8 cellular contexts compared by ENCODE assay signal in genomic region chr3:122754867-122755835, GRCh38. TPM values are rescaled to one million over a fixed set of nuclear protein-coding genes. Genes with fewer than 3 reads are reported as not detected.
DNase-seq lines count a peak whose midpoint lies in the region; ATAC-seq and TF ChIP-seq lines count a peak whose summit lies in the region.

No MANE protein-coding gene starts in this region.

- CTCF ChIA-PET in CD4-positive, alpha-beta memory T cell (lab: Charles Lee; ENCODE audit: partially characterized antibody): interaction anchor here (0.6 to 3.5 kb wide), 13 partner anchors 10 to 274 kb away, joined by 3 to 32 read pairs (median 4); partner anchors contain the start of genes HSPBAP1 and SEMA5B
- CTCF ChIA-PET in Panc1 (lab: Charles Lee): interaction anchor here (0.5 to 1.6 kb wide), 7 partner anchors 11 to 273 kb away, joined by 3 to 7 read pairs (median 4); partner anchors contain the start of gene SEMA5B

- H3K36me3 Mint-ChIP-seq in CD4-positive, alpha-beta memory T cell: peaks cover 42 to 57% of the 10 kb centered on the region in 2 donors

- H3K4me3 Mint-ChIP-seq in CD4-positive, alpha-beta memory T cell: no peak overlapping the region

- in situ Hi-C loops in Panc1 (cut with HindIII; ENCODE audit: low pct_unique_long_range_greater_than_20kb, low sequenced_read_pairs): no loop called here

- intact Hi-C loops in CD4-positive, alpha-beta memory T cell (cut with micrococcal nuclease): loop anchor here (1.0 to 2.0 kb wide), 2 partner anchors 273 to 504 kb away; no protein-coding TSS in a partner anchor
- intact Hi-C loops in Panc1 (cut with micrococcal nuclease; ENCODE audit: unreplicated experiment) (loop anchor here (10.0 kb wide), 1 partner anchor 270 kb away; the partner anchor contains the start of gene SEMA5B), posterior cingulate gyrus (cut with DNase I) (no loop called here)

- no peaks in the 10 kb centered on the region for H3K9me3 Mint-ChIP-seq in CD4-positive, alpha-beta memory T cell

- H3K4me1 Mint-ChIP-seq in CD4-positive, alpha-beta memory T cell: peaks cover 0 to 3% (median under 1%) of the 10 kb centered on the region in 4 donors

- H3K36me3 ChIP-seq in CD4-positive, alpha-beta memory T cell (ENCODE audit: insufficient read depth, low read length): peaks cover 6% of the 10 kb centered on the region
- H3K36me3 ChIP-seq in Panc1 (ENCODE audit: control insufficient read depth, insufficient read depth, low read length) (0 out of 2 replicates have a peak, but pooled peaks cover 2% of the 10 kb centered on the region), fibroblast of lung (ENCODE audit: control insufficient read depth, insufficient read depth, low read length) (no peaks in the 10 kb centered on the region)

- H3K27me3 ChIP-seq in CD4-positive, alpha-beta memory T cell (ENCODE audit: insufficient read depth, low read length): no peaks in the 10 kb centered on the region
- H3K27me3 ChIP-seq in Panc1 (ENCODE audit: control insufficient read depth, insufficient read depth, low read length): no peaks in the 10 kb centered on the region
- H3K27me3 ChIP-seq in fibroblast of lung (ENCODE audit: control insufficient read depth, insufficient read depth, low read length): no peaks in the 10 kb centered on the region

- no peaks in the 10 kb centered on the region for H3K4me1 ChIP-seq in CD4-positive, alpha-beta memory T cell (ENCODE audit: insufficient read depth, low read length)
- no peaks in the 10 kb centered on the region for H3K4me1 ChIP-seq in Panc1 (ENCODE audit: control insufficient read depth, insufficient read depth, low read length)
- H3K4me1 ChIP-seq in fibroblast of lung (ENCODE audit: control insufficient read depth, extremely low read depth, insufficient read depth, low read length): no peaks in the 10 kb centered on the region

- H2AFZ ChIP-seq in fibroblast of lung (ENCODE audit: low read length): no peak overlapping the region

- peak; percentile 90 for TF ChIP-seq CTCF in Panc1 (IDR thresholded peaks at IDR 0.05)
- TF ChIP-seq CTCF in fibroblast of lung (conservative IDR thresholded peaks at IDR 0.05 in 1 of 2, IDR thresholded peaks at IDR 0.05 in 1 of 2; ENCODE audit: low read depth in 1 of 2, low read length in 2 of 2): peak; percentile 73 to 85

- no peaks in the 10 kb centered on the region for H3K79me2 ChIP-seq in fibroblast of lung (ENCODE audit: control insufficient read depth, insufficient read depth, low read length)

- H3K9ac ChIP-seq in fibroblast of lung (ENCODE audit: insufficient read depth, low read length): no peak overlapping the region

- H4K20me1 ChIP-seq in fibroblast of lung (ENCODE audit: control insufficient read depth, extremely low read depth, insufficient read depth, low read length): no peaks in the 10 kb centered on the region

- H3K9me3 ChIP-seq in CD4-positive, alpha-beta memory T cell (ENCODE audit: control insufficient read depth in 1 of 2, low read length in 2 of 2): no peaks in the 10 kb centered on the region
- no peaks in the 10 kb centered on the region for H3K9me3 ChIP-seq in Panc1 (ENCODE audit: control insufficient read depth, insufficient read depth, low read depth, low read length)
- no peaks in the 10 kb centered on the region for H3K9me3 ChIP-seq in fibroblast of lung (ENCODE audit: control insufficient read depth, insufficient read depth, low read depth, low read length)

- H3K4me2 ChIP-seq in fibroblast of lung (ENCODE audit: extremely low read depth, insufficient read depth, low read length): no peak overlapping the region

- BruUV-seq in Panc1 (replicated peaks; lab: Mats Ljungman, UMichigan): no TSS peak

- peak overlapping the region in 1 of 7 donors; percentile 44 for H3K27ac Mint-ChIP-seq in CD4-positive, alpha-beta memory T cell

- POLR2A ChIA-PET in CD4-positive, alpha-beta memory T cell (lab: Charles Lee; ENCODE audit: partially characterized antibody): interaction anchor here (0.9 to 1.0 kb wide), 2 partner anchors 273 to 274 kb away, joined by 3 read pairs; no protein-coding TSS in a partner anchor
- POLR2A ChIA-PET in Panc1 (lab: Charles Lee): interaction anchor here (0.6 to 0.7 kb wide), 2 partner anchors 151 to 338 kb away, joined by 4 to 6 read pairs; no protein-coding TSS in a partner anchor

- peak in 4 of 5 donors; percentile 33 to 52 (median 46) for DNase-seq in CD4-positive, alpha-beta memory T cell
- DNase-seq in Panc1 (ENCODE audit: low read depth, low spot score) (peak; percentile 36), fibroblast of lung (ENCODE audit: low read depth in 2 of 2) (peak; percentile 10 to 50), renal cortical epithelial cell (ENCODE audit: low read depth) (peak; percentile 66), NCI-H510A treated with DMSO at 0.1 percent for 48 hours (lab: John Stamatoyannopoulos, UW) (no peak), posterior cingulate gyrus (no peak), NCI-H526 (lab: John Stamatoyannopoulos, UW) (no peak)

- peak; percentile 55 for ATAC-seq in GM21390 (IDR thresholded peaks at IDR 0.05; ENCODE audit: unreplicated experiment)
- peak; percentile 93 for ATAC-seq in Panc1

- H3K4me3 ChIP-seq in CD4-positive, alpha-beta memory T cell (ENCODE audit: low read length in 2 of 2): no peak overlapping the region
- H3K4me3 ChIP-seq in Panc1 (ENCODE audit: low read depth in 2 of 2, low read length in 2 of 2) (no peak overlapping the region), fibroblast of lung (replicated peaks in 1 of 4; ENCODE audit: control extremely low read depth in 1 of 4, insufficient read depth in 1 of 4, low read depth in 3 of 4, low read length in 4 of 4) (no peak overlapping the region)

- H3K27ac ChIP-seq in CD4-positive, alpha-beta memory T cell (ENCODE audit: low read depth, low read length): no peak overlapping the region
- no peak overlapping the region for H3K27ac ChIP-seq in Panc1 (ENCODE audit: low read length)
- no peak overlapping the region for H3K27ac ChIP-seq in fibroblast of lung (ENCODE audit: insufficient read depth, low read length)

- no peaks in the 10 kb centered on the region for H3K27me3 Mint-ChIP-seq in CD4-positive, alpha-beta memory T cell

RNA-seq across cellular contexts. Expression of gene HSPBAP1, which starts 38.5 kb away (rescaled TPM):
- 10 to 100 TPM; 22.9 to 23.2 TPM for total RNA-seq in CD4-positive, alpha-beta memory T cell
- polyA plus RNA-seq in CD4-positive, alpha-beta memory T cell: 10 to 100 TPM in 1 of 2 donors, 1 to 10 TPM in 1; 6.7 to 11.9 TPM
- total RNA-seq in Panc1 (2021; ENCODE audit: unreplicated experiment) (10.8 TPM), fibroblast of lung (12.4 and 14.4 TPM in 2 replicates), renal cortical epithelial cell (2.4 and 5.8 TPM in 2 replicates)
- 6.5 TPM for polyA plus RNA-seq in Panc1 (2012; ENCODE audit: insufficient read length)
- polyA plus RNA-seq in fibroblast of lung: 5.2 and 5.4 TPM in 2 replicates
- 3.7 and 3.8 TPM in 2 replicates for polyA plus RNA-seq in fibroblast of lung (2012)
- 2.7 TPM in 1 of 2 replicates, not detected in the other for polyA minus RNA-seq in fibroblast of lung (ENCODE audit: low replicate concordance)

RNA-seq across cellular contexts. Expression of gene SLC49A4, which starts 39.7 kb away (rescaled TPM):
- 1 to 10 TPM; 7.1 to 7.6 TPM for total RNA-seq in CD4-positive, alpha-beta memory T cell
- 1 to 10 TPM; 1.9 to 2.3 TPM for polyA plus RNA-seq in CD4-positive, alpha-beta memory T cell
- 15.9 TPM for total RNA-seq in Panc1 (2021; ENCODE audit: unreplicated experiment)
- polyA plus RNA-seq in Panc1 (2012; ENCODE audit: insufficient read length): 11.3 TPM
- total RNA-seq in fibroblast of lung: 19.3 and 20.6 TPM in 2 replicates
- 14.5 and 15.0 TPM in 2 replicates for polyA plus RNA-seq in fibroblast of lung
- polyA plus RNA-seq in fibroblast of lung (2012): 10.0 TPM in 2 replicates
- 5.5 and 6.9 TPM in 2 replicates for polyA minus RNA-seq in fibroblast of lung (ENCODE audit: low replicate concordance)
- 13.7 and 26.3 TPM in 2 replicates for total RNA-seq in renal cortical epithelial cell

Comparison
In these comparisons a context has a peak if more than half of its experiments do, and no peak if none do; other contexts are left out.
1. DNase-seq: peak in CD4-positive, alpha-beta memory T cell (4 of 5), Panc1 (single experiment), fibroblast of lung (2 of 2) and renal cortical epithelial cell (single experiment); none in NCI-H510A treated with DMSO at 0.1 percent for 48 hours (single experiment), posterior cingulate gyrus (0 of 10) and NCI-H526 (0 of 2).